ENCODE assay signal across 17 cellular contexts in genomic region chr5:10934789-10935355, GRCh38.
DNase-seq lines count a peak whose midpoint lies in the region; ATAC-seq, FAIRE-seq and TF ChIP-seq lines count a peak whose summit lies in the region.
"Had no signal": no experiment of that assay in that cellular context is flagged by ENCODE, and none has a peak within 500 bp of the region (broad histone marks: within the 10 kb centered on the region; RNA-seq: fewer than 3 reads in every experiment).

No MANE protein-coding gene starts in this region.

- no peaks in the 10 kb centered on the region for H3K79me2 ChIP-seq in HepG2 (ENCODE audit: insufficient read depth, low read length)

- no peak for TF ChIP-seq CTCF in HepG2 (CRISPR knock-in tag; IDR thresholded peaks at IDR 0.05)

- no peak for ATAC-seq in HepG2
- ATAC-seq: K562, Right ventricle myocardium inferior, T-cell had no signal

- no peak for FAIRE-seq in HepG2 (lab: Jason Lieb, UNC)
- FAIRE-seq: K562 had no signal

- no peak for TF ChIP-seq POLR2A in HepG2 (IDR thresholded peaks at IDR 0.05; ENCODE audit: insufficient read depth in 1 of 2, low read depth in 2 of 2, low read length in 2 of 2)

- no peaks in the 10 kb centered on the region for H3K9me3 ChIP-seq in HepG2 (ENCODE audit: low read length)
- H3K9me3 ChIP-seq: SK-N-SH had no signal

- intact Hi-C loops in posterior vena cava (cut with DNase I) (no loop called here), HepG2 (cut with micrococcal nuclease; ENCODE audit: unreplicated experiment) (no loop called here)

- no peak overlapping the region for H2AFZ ChIP-seq in HepG2 (ENCODE audit: low read length)

- WGBS in HepG2 (ENCODE audit: low lambda C conversion rate) = 12% methylated on average over 6 of the region's 6 CpGs

- no TSS peak for BruUV-seq in HepG2 (replicated peaks; lab: Mats Ljungman, UMichigan)

- no peaks in the 10 kb centered on the region for H3K36me3 ChIP-seq in HepG2 (replicated peaks in 1 of 2; ENCODE audit: control insufficient read depth in 1 of 2, insufficient read depth in 2 of 2, low read length in 2 of 2)

- in situ Hi-C loops in HepG2 (cut with HindIII; ENCODE audit: extremely low pct_ligation_motif_present, low pct_unique_long_range_greater_than_20kb) = no loop called here

- H4K20me1 ChIP-seq in HepG2 (ENCODE audit: insufficient read depth, low read length) = no peaks in the 10 kb centered on the region

- TF ChIP-seq EP300 in HepG2 (IDR thresholded peaks at IDR 0.05; ENCODE audit: low read depth in 2 of 2, low read length in 2 of 2) = no peak
- TF ChIP-seq EP300 in HepG2 (CRISPR knock-in tag; IDR thresholded peaks at IDR 0.05; ENCODE audit: borderline replicate concordance) = no peak

- no peaks in the 10 kb centered on the region for H3K4me1 ChIP-seq in HepG2 (ENCODE audit: insufficient read depth, low read length)

- no peak overlapping the region for H3K4me2 ChIP-seq in HepG2 (ENCODE audit: low read depth, low read length)
- H3K4me2 ChIP-seq: SK-N-SH had no signal

- H3K27ac ChIP-seq in HepG2 (ENCODE audit: extremely low read length, insufficient read depth, low read length) = no peak overlapping the region

- no peak overlapping the region for H3K4me3 ChIP-seq in HepG2 (replicated peaks in 1 of 3; ENCODE audit: insufficient read depth in 1 of 3, low read depth in 2 of 3, low read length in 3 of 3)
- H3K4me3 ChIP-seq: K562 had no signal

- no peaks in the 10 kb centered on the region; a peak in 1 of 5 replicates for H3K27me3 ChIP-seq in HepG2 (ENCODE audit: control insufficient read depth in 1 of 2, insufficient read depth in 2 of 2, low read length in 2 of 2)

- H3K9ac ChIP-seq in HepG2 (ENCODE audit: insufficient read depth, low read depth, low read length) = no peak overlapping the region
- H3K9ac ChIP-seq: SK-N-SH had no signal

- POLR2A ChIA-PET in HepG2 (lab: Yijun Ruan, JAX) = no interaction called here

- no peak for TF ChIP-seq RAD21 in HepG2 (CRISPR knock-in tag; IDR thresholded peaks at IDR 0.05)

- CTCF ChIA-PET in HepG2 (lab: Yijun Ruan, JAX; ENCODE audit: low intra/inter-chr PET ratio, low total read pairs) = no interaction called here

- DNase-seq in NCI-H1417 treated with DMSO at 0.1 percent for 48 hours (lab: John Stamatoyannopoulos, UW) (peak; percentile 35), NCI-H2171 (lab: John Stamatoyannopoulos, UW) (peak; percentile 66), NCI-H748 treated with DMSO at 0.1 percent for 48 hours (lab: John Stamatoyannopoulos, UW) (peak; percentile 98), left kidney (ENCODE audit: low read depth, low spot score) (peak; percentile 4), posterior vena cava (ENCODE audit: low spot score) (no peak), cerebellar nuclear complex (lab: John Stamatoyannopoulos, UW) (no peak), HepG2 (ENCODE audit: low spot score) (no peak)
- DNase-seq: CD4-positive, CD25-positive, alpha-beta regulatory T cell; DMS79; HCEC 1CT; NCI-H187 treated with DMSO at 0.1 percent for 48 hours; NCI-H345; SK-N-SH; T-cell; T-helper 9 cell had no signal

TF ChIP-seq in HepG2, 621 proteins besides CTCF, POLR2A, EP300 and RAD21:
- TF ChIP-seq, protein P1, sequence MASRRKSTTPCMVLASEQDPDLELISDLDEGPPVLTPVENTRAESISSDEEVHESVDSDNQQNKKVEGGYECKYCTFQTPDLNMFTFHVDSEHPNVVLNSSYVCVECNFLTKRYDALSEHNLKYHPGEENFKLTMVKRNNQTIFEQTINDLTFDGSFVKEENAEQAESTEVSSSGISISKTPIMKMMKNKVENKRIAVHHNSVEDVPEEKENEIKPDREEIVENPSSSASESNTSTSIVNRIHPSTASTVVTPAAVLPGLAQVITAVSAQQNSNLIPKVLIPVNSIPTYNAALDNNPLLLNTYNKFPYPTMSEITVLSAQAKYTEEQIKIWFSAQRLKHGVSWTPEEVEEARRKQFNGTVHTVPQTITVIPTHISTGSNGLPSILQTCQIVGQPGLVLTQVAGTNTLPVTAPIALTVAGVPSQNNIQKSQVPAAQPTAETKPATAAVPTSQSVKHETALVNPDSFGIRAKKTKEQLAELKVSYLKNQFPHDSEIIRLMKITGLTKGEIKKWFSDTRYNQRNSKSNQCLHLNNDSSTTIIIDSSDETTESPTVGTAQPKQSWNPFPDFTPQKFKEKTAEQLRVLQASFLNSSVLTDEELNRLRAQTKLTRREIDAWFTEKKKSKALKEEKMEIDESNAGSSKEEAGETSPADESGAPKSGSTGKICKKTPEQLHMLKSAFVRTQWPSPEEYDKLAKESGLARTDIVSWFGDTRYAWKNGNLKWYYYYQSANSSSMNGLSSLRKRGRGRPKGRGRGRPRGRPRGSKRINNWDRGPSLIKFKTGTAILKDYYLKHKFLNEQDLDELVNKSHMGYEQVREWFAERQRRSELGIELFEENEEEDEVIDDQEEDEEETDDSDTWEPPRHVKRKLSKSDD (CRISPR knock-in tag; IDR thresholded peaks at IDR 0.05; ENCODE audit: low read depth) = no peak
- TF ChIP-seq, protein P2, sequence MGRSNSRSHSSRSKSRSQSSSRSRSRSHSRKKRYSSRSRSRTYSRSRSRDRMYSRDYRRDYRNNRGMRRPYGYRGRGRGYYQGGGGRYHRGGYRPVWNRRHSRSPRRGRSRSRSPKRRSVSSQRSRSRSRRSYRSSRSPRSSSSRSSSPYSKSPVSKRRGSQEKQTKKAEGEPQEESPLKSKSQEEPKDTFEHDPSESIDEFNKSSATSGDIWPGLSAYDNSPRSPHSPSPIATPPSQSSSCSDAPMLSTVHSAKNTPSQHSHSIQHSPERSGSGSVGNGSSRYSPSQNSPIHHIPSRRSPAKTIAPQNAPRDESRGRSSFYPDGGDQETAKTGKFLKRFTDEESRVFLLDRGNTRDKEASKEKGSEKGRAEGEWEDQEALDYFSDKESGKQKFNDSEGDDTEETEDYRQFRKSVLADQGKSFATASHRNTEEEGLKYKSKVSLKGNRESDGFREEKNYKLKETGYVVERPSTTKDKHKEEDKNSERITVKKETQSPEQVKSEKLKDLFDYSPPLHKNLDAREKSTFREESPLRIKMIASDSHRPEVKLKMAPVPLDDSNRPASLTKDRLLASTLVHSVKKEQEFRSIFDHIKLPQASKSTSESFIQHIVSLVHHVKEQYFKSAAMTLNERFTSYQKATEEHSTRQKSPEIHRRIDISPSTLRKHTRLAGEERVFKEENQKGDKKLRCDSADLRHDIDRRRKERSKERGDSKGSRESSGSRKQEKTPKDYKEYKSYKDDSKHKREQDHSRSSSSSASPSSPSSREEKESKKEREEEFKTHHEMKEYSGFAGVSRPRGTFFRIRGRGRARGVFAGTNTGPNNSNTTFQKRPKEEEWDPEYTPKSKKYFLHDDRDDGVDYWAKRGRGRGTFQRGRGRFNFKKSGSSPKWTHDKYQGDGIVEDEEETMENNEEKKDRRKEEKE (IDR thresholded peaks at IDR 0.05) = no peak
- TF ChIP-seq ZNF724P (CRISPR knock-in tag; IDR thresholded peaks at IDR 0.05; ENCODE audit: borderline replicate concordance) (no peak), NFIB (CRISPR knock-in tag; IDR thresholded peaks at IDR 0.05; ENCODE audit: borderline replicate concordance) (no peak), MED1 (CRISPR knock-in tag; IDR thresholded peaks at IDR 0.05) (no peak), ZSCAN25 (CRISPR knock-in tag; IDR thresholded peaks at IDR 0.05) (no peak), ZNF609 (CRISPR knock-in tag; IDR thresholded peaks at IDR 0.05; ENCODE audit: borderline replicate concordance) (no peak), DR1 (CRISPR knock-in tag; IDR thresholded peaks at IDR 0.05) (no peak), ZNF605 (CRISPR knock-in tag; IDR thresholded peaks at IDR 0.05) (no peak)

Comparison
In these comparisons a context has a peak if more than half of its experiments do, and no peak if none do; other contexts are left out.
1. DNase-seq: peak in NCI-H1417 treated with DMSO at 0.1 percent for 48 hours (single experiment), NCI-H2171 (single experiment), NCI-H748 treated with DMSO at 0.1 percent for 48 hours (single experiment) and left kidney (single experiment); none in posterior vena cava (single experiment), cerebellar nuclear complex (0 of 2) and HepG2 (single experiment).